Comparison of ENCODE assay signal across 8 cellular contexts in genomic region chr9:120711841-120712538, GRCh38. TPM values are rescaled to one million over a fixed set of nuclear protein-coding genes. Genes with fewer than 3 reads are reported as not detected.
A peak's percentile ranks its signal among the peaks of the same experiment; 100 is the strongest.
DNase-seq lines count a peak whose midpoint lies in the region; ATAC-seq and TF ChIP-seq lines count a peak whose summit lies in the region.

No MANE protein-coding gene starts in this region.

- H3K9me3 ChIP-seq in SK-N-MC (ENCODE audit: low read depth, low read length) = no peaks in the 10 kb centered on the region

- H3K4me1 Mint-ChIP-seq in progenitor cell of endocrine pancreas (ENCODE audit: low read depth) = peaks cover 44% of the 10 kb centered on the region

- H3K4me3 ChIP-seq in SK-N-MC = peak overlapping the region; percentile 79

- peak overlapping the region; percentile 89 for H3K4me3 Mint-ChIP-seq in progenitor cell of endocrine pancreas (ENCODE audit: low read depth)

- DNase-seq in G401 (ENCODE audit: low spot score) = peak; percentile 37
- DNase-seq in SK-N-MC (ENCODE audit: low read depth, low spot score) = no peak
- DNase-seq in epithelial cell of prostate (ENCODE audit: low read depth, low spot score) = no peak
- no peak for DNase-seq in progenitor cell of endocrine pancreas (ENCODE audit: low spot score, unreplicated experiment)

- H3K27ac ChIP-seq in SK-N-MC (peak overlapping the region; percentile 58), epithelial cell of prostate (peak overlapping the region; percentile 67)

- in situ Hi-C loops in G401 (cut with HindIII; ENCODE audit: low sequenced_read_pairs) = no loop called here

- ATAC-seq in HG03025 (IDR thresholded peaks at IDR 0.05; ENCODE audit: low FRiP score, unreplicated experiment) (no peak), GM18502 (IDR thresholded peaks at IDR 0.05; ENCODE audit: poor library complexity, unreplicated experiment) (no peak), HG02852 (IDR thresholded peaks at IDR 0.05; ENCODE audit: unreplicated experiment) (no peak), HG03457 (IDR thresholded peaks at IDR 0.05; ENCODE audit: unreplicated experiment) (no peak)

- H3K9me3 Mint-ChIP-seq in progenitor cell of endocrine pancreas (ENCODE audit: low read depth) = no peaks in the 10 kb centered on the region

- peak overlapping the region; percentile 81 for H3K9ac ChIP-seq in SK-N-MC (ENCODE audit: insufficient read length)

- no peaks in the 10 kb centered on the region for H3K27me3 Mint-ChIP-seq in progenitor cell of endocrine pancreas

- peak overlapping the region; percentile 91 for H3K27ac Mint-ChIP-seq in progenitor cell of endocrine pancreas

- H3K36me3 ChIP-seq in SK-N-MC (ENCODE audit: insufficient read depth, low read length) = no peaks in the 10 kb centered on the region

- no peak for TF ChIP-seq CTCF in progenitor cell of endocrine pancreas (IDR thresholded peaks at IDR 0.05; ENCODE audit: unreplicated experiment)

- peaks cover 2% of the 10 kb centered on the region for H3K36me3 Mint-ChIP-seq in progenitor cell of endocrine pancreas (ENCODE audit: insufficient read depth)

RNA-seq across cellular contexts. Expression of gene MEGF9, which starts 2.3 kb away (rescaled TPM):
- total RNA-seq in G401 (2014; rRNA removed; shearing (Covaris generic)) = 4.2 and 7.5 TPM in 2 replicates
- total RNA-seq in progenitor cell of endocrine pancreas = 22.1 and 23.4 TPM in 2 replicates
